10 cellular contexts compared by ENCODE assay signal in the genomic region with DNA sequence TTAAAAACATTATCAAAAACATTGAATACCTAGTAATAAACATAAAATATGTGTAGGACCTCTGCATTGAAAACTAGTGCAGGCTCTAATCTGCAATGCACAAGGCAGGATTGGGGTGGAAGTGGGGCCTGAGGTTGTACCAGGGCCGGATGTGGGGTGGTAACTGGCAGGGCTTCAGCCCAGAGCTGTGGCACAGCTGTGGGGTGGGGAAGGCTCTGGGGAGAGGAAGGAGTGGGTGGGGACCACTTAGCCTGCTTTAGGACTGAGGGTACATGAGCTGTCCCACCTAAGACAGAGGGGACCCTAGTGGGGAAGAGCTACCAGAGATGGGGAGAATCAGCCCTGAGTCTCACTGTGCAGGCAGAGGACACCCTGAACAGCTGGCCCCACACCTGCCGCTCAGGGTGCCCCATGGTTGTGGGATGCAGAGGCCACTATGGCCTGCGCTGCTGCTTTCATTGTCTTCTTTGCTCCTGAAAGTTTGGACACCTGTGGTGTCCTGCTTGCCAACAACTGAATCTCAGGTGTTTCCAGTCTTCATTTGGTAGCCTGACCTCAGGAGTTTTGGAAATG.
DNase-seq lines count a peak whose midpoint lies in the region; ATAC-seq and TF ChIP-seq lines count a peak whose summit lies in the region.
"Had no signal": no experiment of that assay in that cellular context is flagged by ENCODE, and none has a peak within 500 bp of the region (broad histone marks: within the 10 kb centered on the region; RNA-seq: fewer than 3 reads in every experiment).

No MANE protein-coding gene starts in this region.

- H3K27me3 Mint-ChIP-seq in T-helper 17 cell, result no peaks in the 10 kb centered on the region

- peak overlapping the region; percentile 85 for H3K4me3 Mint-ChIP-seq in T-helper 17 cell

- H3K4me3 ChIP-seq in transverse colon, result no peak overlapping the region
- H3K4me3 ChIP-seq: A549 had no signal

- intact Hi-C loops in Right ventricle myocardium inferior (cut with DNase I), result no loop called here
- intact Hi-C loops in cardiac septum (cut with DNase I), result no loop called here
- intact Hi-C loops in transverse colon (cut with DNase I; ENCODE audit: low total_unique reads), result no loop called here

- TF ChIP-seq EP300 in transverse colon (IDR thresholded peaks at IDR 0.05; ENCODE audit: low read depth), result no peak

- H3K36me3 ChIP-seq in transverse colon, result no peaks in the 10 kb centered on the region

- DNase-seq in Right ventricle myocardium inferior (ENCODE audit: missing footprints), result peak; percentile 40
- DNase-seq in cardiac septum (ENCODE audit: low spot score), result no peak
- peak in 2 of 3 donors; percentile 11 to 12 for DNase-seq in T-helper 17 cell
- DNase-seq in activated naive CD8-positive, alpha-beta T cell treated with anti-CD3 and anti-CD28 coated beads, Interleukin-2, amount 50 U/mL, for 16 hours (ENCODE audit: low read depth, low spot score), result peak; percentile 14
- DNase-seq in transverse colon, result peak; percentile 26
- DNase-seq in NCI-H1092 treated with DMSO at 0.1 percent for 48 hours (lab: John Stamatoyannopoulos, UW), result no peak
- DNase-seq in hippocampal formation (lab: John Stamatoyannopoulos, UW), result no peak
- DNase-seq in HPDE6-E6E7 (ENCODE audit: extremely low spot score), result no peak
- DNase-seq: NCI-H1105 had no signal

- no peak for TF ChIP-seq CTCF in transverse colon (IDR thresholded peaks at IDR 0.05)

- no peaks in the 10 kb centered on the region for H3K27me3 ChIP-seq in transverse colon

- peaks cover 48% of the 10 kb centered on the region for H3K4me1 Mint-ChIP-seq in T-helper 17 cell

- H3K27ac Mint-ChIP-seq in T-helper 17 cell, result peak overlapping the region; percentile 53

- no peak overlapping the region for H3K27ac ChIP-seq in transverse colon
- H3K27ac ChIP-seq: A549 had no signal

- H3K36me3 Mint-ChIP-seq in T-helper 17 cell (ENCODE audit: low read depth), result peaks cover under 1% of the 10 kb centered on the region

- no peak for TF ChIP-seq POLR2A in transverse colon (IDR thresholded peaks at IDR 0.05)

- H3K9me3 ChIP-seq in T-helper 17 cell (ENCODE audit: control insufficient read depth, low read length, poor library complexity, severe bottlenecking) (no peaks in the 10 kb centered on the region), transverse colon (no peaks in the 10 kb centered on the region)
- H3K9me3 ChIP-seq: A549 had no signal

- WGBS in transverse colon (ENCODE audit: low coverage in 1 of 2), 2 donors, result 57 to 81% methylated on average over 1 to 3 of the region's 3 CpGs

- no peaks in the 10 kb centered on the region for H3K4me1 ChIP-seq in transverse colon
- H3K4me1 ChIP-seq: A549 had no signal

- ATAC-seq in Right ventricle myocardium inferior (peak; percentile 31), T-helper 17 cell (peak; percentile 93)

- in situ Hi-C loops in transverse colon (cut with MboI; ENCODE audit: low pct_ligation_motif_present in 1 of 4, low pct_unique_long_range_greater_than_20kb in 1 of 4, low sequenced_read_pairs in 3 of 4), result loop anchor here in 1 of 4 donors (10.0 kb wide), 1 partner anchor 58 kb away; no protein-coding TSS in a partner anchor

Comparison
In these comparisons a context has a peak if more than half of its experiments do, and no peak if none do; other contexts are left out.
1. DNase-seq: peak in Right ventricle myocardium inferior (single experiment), T-helper 17 cell (2 of 3), activated naive CD8-positive, alpha-beta T cell treated with anti-CD3 and anti-CD28 coated beads, Interleukin-2, amount 50 U/mL, for 16 hours (single experiment) and transverse colon (single experiment); none in cardiac septum (single experiment), NCI-H1092 treated with DMSO at 0.1 percent for 48 hours (single experiment), hippocampal formation (0 of 2) and HPDE6-E6E7 (single experiment).